ENCODE assay signal across 1 cellular context in the genomic region with DNA sequence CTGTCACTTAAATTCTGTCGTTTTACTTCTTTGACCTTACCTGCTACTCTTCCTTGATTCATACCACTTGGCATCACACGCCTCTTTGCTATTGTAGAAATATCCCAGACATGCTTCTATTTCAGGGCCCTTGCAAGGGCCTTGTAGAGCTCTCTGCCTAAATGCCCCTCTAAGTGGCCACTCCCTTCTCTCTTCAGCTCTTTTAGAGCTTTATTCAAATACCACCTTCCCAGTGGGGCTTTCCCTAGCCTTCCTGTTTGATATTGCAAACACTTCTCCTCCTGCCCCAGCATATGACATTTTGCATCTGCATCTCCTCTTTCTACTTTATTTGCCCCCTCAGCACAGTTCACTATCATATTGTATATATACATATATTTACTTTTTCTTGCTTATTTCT.
TF ChIP-seq lines count a peak whose summit lies in the region.

No MANE protein-coding gene starts in this region.

TF ChIP-seq in HEK293T, 16 proteins besides CTCF, POLR2A, EP300 and RAD21 (continued from another document):
- no peak for TF ChIP-seq BHLHE40 (IDR thresholded peaks at IDR 0.05; ENCODE audit: borderline replicate concordance)
- no peak for TF ChIP-seq CTBP1 (IDR thresholded peaks at IDR 0.05; ENCODE audit: borderline replicate concordance)
- no peak for TF ChIP-seq FOXK2 (IDR thresholded peaks at IDR 0.05)
